8 cellular contexts compared by ENCODE assay signal in genomic region chr22:44625981-44626687, GRCh38.
DNase-seq lines count a peak whose midpoint lies in the region; ATAC-seq and FAIRE-seq lines count a peak whose summit lies in the region.

No MANE protein-coding gene starts in this region.

- FAIRE-seq in urothelium cell line (lab: Jason Lieb, UNC) = peak; percentile 98

- peaks cover 2% of the 10 kb centered on the region for H3K9me3 Mint-ChIP-seq in activated naive CD4-positive, alpha-beta T cell treated with anti-CD3 and anti-CD28 coated beads, Interleukin-2, amount 50 U/mL, for 24 hours

- no peaks in the 10 kb centered on the region for H3K27me3 Mint-ChIP-seq in activated naive CD4-positive, alpha-beta T cell treated with anti-CD3 and anti-CD28 coated beads, Interleukin-2, amount 50 U/mL, for 24 hours

- intact Hi-C loops in Right ventricle myocardium superior (cut with DNase I) = loop anchor here (5.0 to 10.0 kb wide), 3 partner anchors 291 to 634 kb away; no protein-coding TSS in a partner anchor
- intact Hi-C loops in posterior vena cava (cut with DNase I) = loop anchor here (2.0 to 5.0 kb wide), 2 partner anchors 544 to 633 kb away; no protein-coding TSS in a partner anchor

- ATAC-seq in Right ventricle myocardium superior (ENCODE audit: poor library complexity) (peak; percentile 83), HG02852 (IDR thresholded peaks at IDR 0.05; ENCODE audit: unreplicated experiment) (no peak)

- H3K36me3 Mint-ChIP-seq in activated naive CD4-positive, alpha-beta T cell treated with anti-CD3 and anti-CD28 coated beads, Interleukin-2, amount 50 U/mL, for 24 hours = peaks cover 2% of the 10 kb centered on the region

- peak overlapping the region; percentile 15 for H3K27ac Mint-ChIP-seq in activated naive CD4-positive, alpha-beta T cell treated with anti-CD3 and anti-CD28 coated beads, Interleukin-2, amount 50 U/mL, for 24 hours

- DNase-seq in EH (ENCODE audit: low read depth) (peak; percentile 65), M059J (ENCODE audit: low read depth) (peak; percentile 42), SW480 (ENCODE audit: low spot score) (peak; percentile 42), Right ventricle myocardium superior (peak; percentile 79), posterior vena cava (ENCODE audit: low spot score) (peak; percentile 89), urothelium cell line (ENCODE audit: low spot score) (peak; percentile 89)

- no peak overlapping the region for H3K4me3 Mint-ChIP-seq in activated naive CD4-positive, alpha-beta T cell treated with anti-CD3 and anti-CD28 coated beads, Interleukin-2, amount 50 U/mL, for 24 hours

- peaks cover 5% of the 10 kb centered on the region for H3K4me1 Mint-ChIP-seq in activated naive CD4-positive, alpha-beta T cell treated with anti-CD3 and anti-CD28 coated beads, Interleukin-2, amount 50 U/mL, for 24 hours
